In the genomic region with DNA sequence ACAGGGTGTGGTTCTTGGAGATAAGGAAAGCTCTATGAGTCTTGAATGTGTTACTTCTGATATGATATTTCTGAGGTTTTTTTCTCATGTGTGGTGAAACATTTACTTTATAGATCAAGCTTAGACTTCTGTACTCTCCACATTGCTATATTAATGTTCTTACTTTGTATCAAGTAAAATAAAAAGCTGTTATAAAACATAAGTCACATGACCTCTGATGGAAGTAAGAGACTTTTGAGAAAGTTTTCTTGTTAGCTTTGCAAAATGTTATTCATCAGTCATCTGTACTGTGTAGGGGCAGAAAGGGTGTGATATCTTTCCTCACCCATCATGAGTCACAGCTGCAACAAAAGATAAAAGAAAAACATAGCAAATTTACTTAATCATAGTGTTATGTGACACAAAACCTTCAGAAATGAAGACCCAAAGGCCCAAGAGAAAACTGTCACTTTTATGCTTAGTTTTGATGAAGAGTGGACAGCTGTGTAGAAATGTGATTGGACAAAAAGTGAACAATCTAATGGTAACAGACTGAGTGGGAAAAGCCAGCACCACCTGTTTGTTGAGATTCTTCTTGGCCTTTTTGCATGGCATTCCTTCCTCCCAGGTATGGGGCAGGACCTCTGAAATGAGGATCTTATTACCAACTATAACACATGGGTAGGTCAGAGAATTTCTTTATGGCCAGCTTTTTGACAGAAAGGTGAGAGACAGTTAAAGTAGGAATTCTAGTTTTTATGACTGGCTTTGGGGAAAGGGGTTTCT, we compare ENCODE assay signal across 1 cellular context.
TF ChIP-seq lines count a peak whose summit lies in the region.

No MANE protein-coding gene starts in this region.

TF ChIP-seq in K562, 482 proteins besides CTCF, POLR2A, EP300 and RAD21 (continued from another document):
- TF ChIP-seq SAP30 (IDR thresholded peaks at IDR 0.05; ENCODE audit: borderline replicate concordance, insufficient read depth, low read depth, low read length, poor library complexity, severe bottlenecking) (no peak), ARID3B (CRISPR knock-in tag; IDR thresholded peaks at IDR 0.05; ENCODE audit: borderline replicate concordance) (no peak), CREB3 (tag; conservative IDR thresholded peaks at IDR 0.05; ENCODE audit: low read depth) (no peak), KLF13 (tag; IDR thresholded peaks at IDR 0.05; ENCODE audit: borderline replicate concordance, low read depth) (no peak), LCOR (CRISPR knock-in tag; IDR thresholded peaks at IDR 0.05) (no peak), KDM2B (CRISPR knock-in tag; IDR thresholded peaks at IDR 0.05) (no peak), THRA (IDR thresholded peaks at IDR 0.05) (no peak), IFI16 (CRISPR knock-in tag; IDR thresholded peaks at IDR 0.05) (no peak), PRPF4 (IDR thresholded peaks at IDR 0.05; ENCODE audit: insufficient read depth, low read depth, low read length, poor library complexity, severe bottlenecking) (no peak), ZNF695 (CRISPR knock-in tag; IDR thresholded peaks at IDR 0.05) (no peak), RREB1 (CRISPR knock-in tag; IDR thresholded peaks at IDR 0.05) (no peak), KLF10 (CRISPR knock-in tag; IDR thresholded peaks at IDR 0.05) (no peak), MTA2 (IDR thresholded peaks at IDR 0.05; ENCODE audit: low read depth) (peak; percentile 24), NFIC (IDR thresholded peaks at IDR 0.05) (peak; percentile 32), HDGF (IDR thresholded peaks at IDR 0.05) (no peak), HNRNPH1 (optimal IDR thresholded peaks at IDR 0.05; ENCODE audit: low read depth, low read length) (no peak), ZFP36 (IDR thresholded peaks at IDR 0.05; ENCODE audit: low read depth, low read length, partially characterized antibody) (no peak), ZNF140 (CRISPR knock-in tag; IDR thresholded peaks at IDR 0.05) (no peak), EHMT2 (IDR thresholded peaks at IDR 0.05) (no peak), ATF1 (CRISPR knock-in tag; IDR thresholded peaks at IDR 0.05) (no peak), ATF1 (tag; IDR thresholded peaks at IDR 0.05) (no peak), SP2 (IDR thresholded peaks at IDR 0.05; ENCODE audit: extremely low read depth, low read depth, low read length, poor library complexity, severe bottlenecking) (no peak), THRAP3 (IDR thresholded peaks at IDR 0.05; ENCODE audit: borderline replicate concordance) (no peak), YY1 (IDR thresholded peaks at IDR 0.05; ENCODE audit: borderline replicate concordance in 1 of 3, control insufficient read depth in 1 of 3, extremely low read depth in 1 of 3, insufficient read depth in 3 of 3, insufficient read length in 1 of 3, insufficient replicate concordance in 2 of 3, low read depth in 1 of 3, low read length in 2 of 3) (no peak), PML (IDR thresholded peaks at IDR 0.05; ENCODE audit: low read length) (peak; percentile 46; the same call in 1 of the 2 replicates), ZNF551 (CRISPR knock-in tag; IDR thresholded peaks at IDR 0.05) (no peak), CBFA2T2 (conservative IDR thresholded peaks at IDR 0.05) (peak; percentile 71), ARNT (IDR thresholded peaks at IDR 0.05) (no peak), ZNF41 (CRISPR knock-in tag; conservative IDR thresholded peaks at IDR 0.05) (no peak), SIN3B (IDR thresholded peaks at IDR 0.05; ENCODE audit: low read depth) (no peak), BHLHE40 (IDR thresholded peaks at IDR 0.05; ENCODE audit: low read length) (no peak), POLR2AphosphoS2 (IDR thresholded peaks at IDR 0.05; ENCODE audit: low read length) (no peak)
- TF ChIP-seq, protein P1, sequence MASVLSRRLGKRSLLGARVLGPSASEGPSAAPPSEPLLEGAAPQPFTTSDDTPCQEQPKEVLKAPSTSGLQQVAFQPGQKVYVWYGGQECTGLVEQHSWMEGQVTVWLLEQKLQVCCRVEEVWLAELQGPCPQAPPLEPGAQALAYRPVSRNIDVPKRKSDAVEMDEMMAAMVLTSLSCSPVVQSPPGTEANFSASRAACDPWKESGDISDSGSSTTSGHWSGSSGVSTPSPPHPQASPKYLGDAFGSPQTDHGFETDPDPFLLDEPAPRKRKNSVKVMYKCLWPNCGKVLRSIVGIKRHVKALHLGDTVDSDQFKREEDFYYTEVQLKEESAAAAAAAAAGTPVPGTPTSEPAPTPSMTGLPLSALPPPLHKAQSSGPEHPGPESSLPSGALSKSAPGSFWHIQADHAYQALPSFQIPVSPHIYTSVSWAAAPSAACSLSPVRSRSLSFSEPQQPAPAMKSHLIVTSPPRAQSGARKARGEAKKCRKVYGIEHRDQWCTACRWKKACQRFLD (CRISPR knock-in tag; IDR thresholded peaks at IDR 0.05) = no peak
